9 cellular contexts compared by ENCODE assay signal in the genomic region with DNA sequence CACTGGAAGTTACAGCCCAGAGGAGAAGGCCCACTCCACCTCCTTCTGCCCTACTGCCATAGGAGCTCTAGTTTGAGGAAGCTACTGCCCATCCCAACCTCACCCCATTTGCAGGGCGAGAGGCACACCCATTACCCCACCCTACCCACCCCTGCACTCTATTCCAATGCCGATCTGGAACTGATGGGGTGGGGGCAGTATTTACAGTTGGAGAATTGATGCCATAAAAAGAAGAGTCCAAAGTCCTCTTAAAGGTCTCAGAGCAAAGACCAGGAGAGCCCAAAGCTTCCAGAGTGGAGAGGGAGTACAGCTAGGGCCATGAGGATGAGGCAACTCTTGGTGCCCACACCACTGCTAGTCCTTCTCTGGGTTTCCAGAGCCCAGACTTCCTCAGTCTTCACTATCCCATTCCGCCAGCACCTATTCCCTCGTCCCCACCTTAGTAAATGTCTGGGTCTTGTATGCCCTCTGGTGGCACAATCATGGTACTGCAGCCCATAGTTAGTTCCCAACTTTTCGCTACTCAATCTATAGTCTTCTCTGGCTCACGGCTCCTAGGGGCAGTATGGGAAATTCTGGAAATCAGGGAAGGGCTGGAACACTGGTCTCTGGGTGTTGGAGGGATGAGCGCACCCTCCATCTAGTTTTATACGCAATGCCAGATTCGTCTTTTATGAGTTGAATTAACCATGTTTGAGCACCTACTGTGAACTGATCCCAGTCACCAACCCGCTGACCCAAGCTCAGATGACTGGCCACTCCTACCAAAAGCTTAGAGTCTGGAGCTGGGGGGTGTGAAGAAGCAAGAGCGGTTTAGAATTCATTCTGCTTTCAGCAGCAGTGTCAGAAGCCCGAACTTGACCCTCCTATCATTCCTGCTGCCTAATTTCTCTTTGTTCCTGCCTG. TPM values are rescaled to one million over a fixed set of nuclear protein-coding genes. Genes with fewer than 3 reads are reported as not detected.
DNase-seq lines count a peak whose midpoint lies in the region; ATAC-seq and TF ChIP-seq lines count a peak whose summit lies in the region.
"Had no signal": no experiment of that assay in that cellular context is flagged by ENCODE, and none has a peak within 500 bp of the region (broad histone marks: within the 10 kb centered on the region; RNA-seq: fewer than 3 reads in every experiment).

No MANE protein-coding gene starts in this region.

- H3K27ac ChIP-seq in CD4-positive, CD25-positive, alpha-beta regulatory T cell (ENCODE audit: insufficient read depth, low read length, poor library complexity, severe bottlenecking), result no peak overlapping the region
- no peak overlapping the region for H3K27ac ChIP-seq in coronary artery

- H3K4me1 Mint-ChIP-seq in CD4-positive, CD25-positive, alpha-beta regulatory T cell, result peaks cover 0 to 5% (median 1%) of the 10 kb centered on the region in 4 donors

- H3K36me3 Mint-ChIP-seq in CD4-positive, CD25-positive, alpha-beta regulatory T cell, result no peaks in the 10 kb centered on the region
- H3K36me3 Mint-ChIP-seq: IgD-negative memory B cell had no signal

- no peaks in the 10 kb centered on the region for H3K27me3 ChIP-seq in CD4-positive, CD25-positive, alpha-beta regulatory T cell (ENCODE audit: control insufficient read depth, insufficient read depth, low read length)
- no peaks in the 10 kb centered on the region for H3K27me3 ChIP-seq in HAP-1 (ENCODE audit: low read depth)

- no peaks in the 10 kb centered on the region for H3K36me3 ChIP-seq in CD4-positive, CD25-positive, alpha-beta regulatory T cell (ENCODE audit: control insufficient read depth, insufficient read depth, low read length)
- no peaks in the 10 kb centered on the region for H3K36me3 ChIP-seq in HAP-1 (replicated peaks)

- no peaks in the 10 kb centered on the region for H3K4me1 ChIP-seq in CD4-positive, CD25-positive, alpha-beta regulatory T cell (ENCODE audit: control insufficient read depth, insufficient read depth, low read length, poor library complexity, severe bottlenecking)
- peaks cover 11% of the 10 kb centered on the region for H3K4me1 ChIP-seq in HAP-1

- H3K27me3 Mint-ChIP-seq in CD4-positive, CD25-positive, alpha-beta regulatory T cell, result peaks cover 4% of the 10 kb centered on the region

- peak; percentile 85 for TF ChIP-seq CTCF in coronary artery (IDR thresholded peaks at IDR 0.05)

- in situ Hi-C loops in HAP-1 (cut with MboI; ENCODE audit: low sequenced_read_pairs), result loop anchor here (5.0 to 10.0 kb wide), 2 partner anchors 44 to 251 kb away; no protein-coding TSS in a partner anchor

- H3K27ac Mint-ChIP-seq in CD4-positive, CD25-positive, alpha-beta regulatory T cell, result peak overlapping the region in 1 of 3 donors; percentile 61
- H3K27ac Mint-ChIP-seq: IgD-negative memory B cell had no signal

- ATAC-seq in CD4-positive, CD25-positive, alpha-beta regulatory T cell (ENCODE audit: low read depth in 2 of 2), result peak; percentile 64 to 71
- ATAC-seq in left lobe of liver (peak; percentile 100), HG03045 (IDR thresholded peaks at IDR 0.05; ENCODE audit: unreplicated experiment) (no peak)

- no peak overlapping the region for H3K4me3 Mint-ChIP-seq in CD4-positive, CD25-positive, alpha-beta regulatory T cell

- no peaks in the 10 kb centered on the region for H3K9me3 Mint-ChIP-seq in CD4-positive, CD25-positive, alpha-beta regulatory T cell
- H3K9me3 Mint-ChIP-seq: IgD-negative memory B cell had no signal

- no peaks in the 10 kb centered on the region for H3K9me3 ChIP-seq in CD4-positive, CD25-positive, alpha-beta regulatory T cell (ENCODE audit: control insufficient read depth in 2 of 2, low read length in 2 of 2)
- H3K9me3 ChIP-seq in HAP-1, result no peaks in the 10 kb centered on the region

- H3K4me3 ChIP-seq in CD4-positive, CD25-positive, alpha-beta regulatory T cell (ENCODE audit: low read depth, low read length), result no peak overlapping the region
- H3K4me3 ChIP-seq in HAP-1 (no peak overlapping the region), coronary artery (no peak overlapping the region)

- peak; percentile 38 to 48 (median 43) for DNase-seq in CD4-positive, CD25-positive, alpha-beta regulatory T cell
- peak; percentile 84 for DNase-seq in HAP-1 (ENCODE audit: low spot score in 2 of 2)
- DNase-seq in NCI-H2227 (lab: John Stamatoyannopoulos, UW; ENCODE audit: unreplicated experiment), result peak; percentile 72
- peak; percentile 53 for DNase-seq in activated CD4-positive, CD25-positive, alpha-beta regulatory T cell treated with anti-CD3 and anti-CD28 coated beads, Interleukin-2, amount 50 U/mL, for 72 hours
- no peak for DNase-seq in coronary artery (ENCODE audit: low spot score)
- DNase-seq in left lobe of liver (ENCODE audit: low spot score), result peak; percentile 72
- DNase-seq in stimulated activated CD4-positive, alpha-beta T cell treated with anti-CD3 and anti-CD28 coated beads, Interleukin-4, amount 100 ng/mL, for 4 hours, result peak; percentile 22 to 42

RNA-seq across cellular contexts. Expression of gene ADCY6, which starts 6.9 kb away (rescaled TPM):
- 0.12 TPM for total RNA-seq in CD4-positive, CD25-positive, alpha-beta regulatory T cell
- polyA plus RNA-seq in CD4-positive, CD25-positive, alpha-beta regulatory T cell, result not detected
- 21.3 TPM for total RNA-seq in left lobe of liver
- polyA plus RNA-seq: IgD-negative memory B cell had no signal

RNA-seq across cellular contexts. Expression of gene CACNB3, which starts 22.5 kb away (rescaled TPM):
- 9.1 TPM for total RNA-seq in CD4-positive, CD25-positive, alpha-beta regulatory T cell
- 1 to 10 TPM in 2 of 4 donors, under 1 TPM in 2; 0.32 to 2.3 (median 0.83) TPM for polyA plus RNA-seq in CD4-positive, CD25-positive, alpha-beta regulatory T cell
- total RNA-seq in left lobe of liver, result 2.6 TPM

RNA-seq across cellular contexts. Expression of gene DDX23, which starts 56.2 kb away (rescaled TPM):
- 96.3 TPM for total RNA-seq in CD4-positive, CD25-positive, alpha-beta regulatory T cell
- polyA plus RNA-seq in CD4-positive, CD25-positive, alpha-beta regulatory T cell, result 10 to 100 TPM; 30.5 to 40.4 (median 34.7) TPM
- 33.3 TPM for total RNA-seq in left lobe of liver

Comparison
In these comparisons a context has a peak if more than half of its experiments do, and no peak if none do; other contexts are left out.
1. RNA of gene ADCY6, which starts 6.9 kb away (total RNA-seq): 21.3 TPM in left lobe of liver (single experiment); 0.12 TPM in CD4-positive, CD25-positive, alpha-beta regulatory T cell (single experiment); every median in the first group is over 10 times any median in the second.